Comparison of ENCODE assay signal across 19 cellular contexts in the genomic region with DNA sequence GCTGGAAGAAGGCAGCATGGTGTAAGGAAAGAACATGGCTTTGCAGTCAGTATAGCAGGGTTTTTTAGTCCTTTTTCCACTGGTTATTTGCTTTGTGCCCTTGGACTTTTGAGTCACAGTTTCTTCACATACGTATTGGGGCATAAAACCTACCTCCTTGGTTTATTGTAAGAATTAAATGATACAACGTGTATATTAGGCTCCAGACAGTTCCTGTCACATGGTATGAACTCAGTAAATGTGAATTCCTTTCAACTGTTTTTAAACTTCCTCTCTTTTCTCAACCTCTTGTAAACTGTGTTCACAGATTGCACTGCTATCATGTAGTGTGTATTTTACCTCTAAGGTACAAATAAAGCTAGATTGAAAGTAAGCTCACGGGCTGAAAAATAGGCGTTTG. TPM values are rescaled to one million over a fixed set of nuclear protein-coding genes. Genes with fewer than 3 reads are reported as not detected.
A peak's percentile ranks its signal among the peaks of the same experiment; 100 is the strongest.
DNase-seq lines count a peak whose midpoint lies in the region; ATAC-seq, FAIRE-seq and TF ChIP-seq lines count a peak whose summit lies in the region.
"Had no signal": no experiment of that assay in that cellular context is flagged by ENCODE, and none has a peak within 500 bp of the region (broad histone marks: within the 10 kb centered on the region; RNA-seq: fewer than 3 reads in every experiment).

No MANE protein-coding gene starts in this region.

- H3K27me3 Mint-ChIP-seq in naive B cell: peaks cover 0 to 16% (median 15%) of the 10 kb centered on the region in 3 donors

- H3K4me3 ChIP-seq in DOHH2 (ENCODE audit: low read length) (peak overlapping the region; percentile 3; the same call in 1 of the 2 replicates), choroid plexus epithelial cell (ENCODE audit: low read depth, low read length) (no peak overlapping the region), kidney (ENCODE audit: low read length in 2 of 2) (no peak overlapping the region)
- H3K4me3 ChIP-seq: ascending aorta, gastrocnemius medialis, ovary had no signal

- no peaks in the 10 kb centered on the region for H3F3A ChIP-seq in DOHH2 (ENCODE audit: control insufficient read depth, insufficient read depth)

- ATAC-seq in naive B cell (ENCODE audit: low read depth in 2 of 2) (peak; percentile 35 to 52), GM18498 (IDR thresholded peaks at IDR 0.05; ENCODE audit: unreplicated experiment) (no peak)
- ATAC-seq: activated CD8-positive, alpha-beta T cell treated with anti-CD3 and anti-CD28 coated beads, Interleukin-2, amount 10 ng/mL, durations not matched to agents 7 days and 5 days; gastrocnemius medialis had no signal

- H3K36me3 Mint-ChIP-seq in naive B cell: no peaks in the 10 kb centered on the region

- peaks cover 24 to 32% (median 26%) of the 10 kb centered on the region in 3 donors for H3K4me1 Mint-ChIP-seq in naive B cell

- peak overlapping the region in 5 of 8 donors; percentile 31 to 82 (median 68) for H3K4me3 Mint-ChIP-seq in naive B cell
- H3K4me3 Mint-ChIP-seq: activated CD8-positive, alpha-beta T cell treated with anti-CD3 and anti-CD28 coated beads, Interleukin-2, amount 10 ng/mL, durations not matched to agents 7 days and 5 days had no signal

- H3K4me1 ChIP-seq in DOHH2 (ENCODE audit: control insufficient read depth, low read length) (peaks cover 23% of the 10 kb centered on the region), kidney (ENCODE audit: control insufficient read depth in 1 of 2, insufficient read depth in 1 of 2, low read depth in 1 of 2, low read length in 2 of 2) (peaks cover 4 to 5% of the 10 kb centered on the region in 2 donors)

- H3K36me3 ChIP-seq in DOHH2 (ENCODE audit: control insufficient read depth, low read length) (no peaks in the 10 kb centered on the region), kidney (ENCODE audit: control insufficient read depth in 1 of 2, insufficient read depth in 2 of 2, low read length in 2 of 2) (no peaks in the 10 kb centered on the region)
- H3K36me3 ChIP-seq: gastrocnemius medialis, ovary had no signal

- no peaks in the 10 kb centered on the region for H3K9me3 Mint-ChIP-seq in naive B cell
- H3K9me3 Mint-ChIP-seq: activated T-helper 2 cell treated with anti-CD3 and anti-CD28 coated beads, Interferon-gamma antibody, Interleukin-2, Interleukin-4, amounts not matched to agents 10 μg/mL and 5 μg/mL and 100 μg/mL, durations not matched to agents 14 hours and 24 hours and 36 hours had no signal

- H3K4me2 ChIP-seq in DOHH2 (ENCODE audit: low read length): peak overlapping the region; percentile 32

- H3K9ac ChIP-seq in kidney (ENCODE audit: low read length in 2 of 2): no peak overlapping the region

- H3K9me2 ChIP-seq in DOHH2 (replicated peaks; ENCODE audit: control insufficient read depth, low read length): no peaks in the 10 kb centered on the region

- no peak overlapping the region for H3K27ac ChIP-seq in DOHH2 (ENCODE audit: low read depth, low read length)
- no peak overlapping the region for H3K27ac ChIP-seq in kidney (ENCODE audit: low read depth in 2 of 2, low read length in 2 of 2)
- H3K27ac ChIP-seq: ascending aorta, C4-2B, gastrocnemius medialis, ovary had no signal

- DNase-seq in M059J (ENCODE audit: low read depth) (peak; percentile 13), choroid plexus epithelial cell (ENCODE audit: low read depth) (peak; percentile 46), naive B cell (no peak), NCI-H2081 treated with DMSO at 0.1 percent for 48 hours (lab: John Stamatoyannopoulos, UW) (no peak), MV-4-11 (lab: John Stamatoyannopoulos, UW) (no peak), kidney (no peak)
- DNase-seq: activated CD8-positive, alpha-beta T cell treated with anti-CD3 and anti-CD28 coated beads, Interleukin-2, amount 10 ng/mL, durations not matched to agents 7 days and 5 days; DMS79; effector CD4-positive, alpha-beta T cell; gastrocnemius medialis; NCI-H187 treated with DMSO at 0.1 percent for 48 hours; NCI-H82; ovary; Right ventricle myocardium superior had no signal

- no peaks in the 10 kb centered on the region for H4K20me1 ChIP-seq in DOHH2 (ENCODE audit: control insufficient read depth, insufficient read depth, low read depth, low read length)

- H3K27me3 ChIP-seq in DOHH2 (ENCODE audit: control insufficient read depth, low read length): peaks cover 7% of the 10 kb centered on the region
- H3K27me3 ChIP-seq: ascending aorta, gastrocnemius medialis, ovary had no signal

- intact Hi-C loops in kidney (cut with DNase I): no loop called here

- H3K79me2 ChIP-seq in DOHH2 (ENCODE audit: control insufficient read depth, low read length): no peaks in the 10 kb centered on the region

- H3K27ac Mint-ChIP-seq in naive B cell: peak overlapping the region in 1 of 6 donors; percentile 15
- H3K27ac Mint-ChIP-seq: activated CD8-positive, alpha-beta T cell treated with anti-CD3 and anti-CD28 coated beads, Interleukin-2, amount 10 ng/mL, durations not matched to agents 7 days and 5 days; activated T-helper 2 cell treated with anti-CD3 and anti-CD28 coated beads, Interferon-gamma antibody, Interleukin-2, Interleukin-4, amounts not matched to agents 10 μg/mL and 5 μg/mL and 100 μg/mL, durations not matched to agents 14 hours and 24 hours and 36 hours had no signal

- no peak for FAIRE-seq in kidney (lab: Jason Lieb, UNC)

- no peaks in the 10 kb centered on the region for H3K9me3 ChIP-seq in DOHH2 (ENCODE audit: control insufficient read depth, insufficient read depth, low read length)
- no peaks in the 10 kb centered on the region for H3K9me3 ChIP-seq in kidney (ENCODE audit: control insufficient read depth in 1 of 2, low read length in 2 of 2)
- H3K9me3 ChIP-seq: ascending aorta, gastrocnemius medialis, ovary had no signal

- TF ChIP-seq CTCF in DOHH2 (IDR thresholded peaks at IDR 0.05; ENCODE audit: low read depth, low read length, poor library complexity, severe bottlenecking) (no peak), choroid plexus epithelial cell (conservative IDR thresholded peaks at IDR 0.05; ENCODE audit: low read depth, low read length) (no peak), kidney (IDR thresholded peaks at IDR 0.05; ENCODE audit: borderline replicate concordance, extremely low read depth, insufficient read depth) (no peak)

RNA-seq across cellular contexts. Expression of gene MSRB3, which starts 29.5 kb away (rescaled TPM):
- total RNA-seq in M059J (2014; rRNA removed; shearing (Covaris generic)): 16.8 and 26.0 TPM in 2 replicates
- polyA plus RNA-seq in naive B cell (ENCODE audit: low read depth in 6 of 6) (1 to 10 TPM in 1 of 6 donors, under 1 TPM in 4, not detected in 1; 0.23 to 1.2 (median 0.47) TPM), kidney (ENCODE audit: insufficient read depth, low read depth, low replicate concordance) (10.3 TPM)
- 35.9 TPM for total RNA-seq in kidney
- total RNA-seq: activated CD8-positive, alpha-beta T cell treated with anti-CD3 and anti-CD28 coated beads, Interleukin-2, amount 10 ng/mL, durations not matched to agents 7 days and 5 days had no signal

Comparison
In these comparisons a context has a peak if more than half of its experiments do, and no peak if none do; other contexts are left out.
1. DNase-seq: peak in M059J (single experiment) and choroid plexus epithelial cell (single experiment); none in naive B cell (single experiment), NCI-H2081 treated with DMSO at 0.1 percent for 48 hours (single experiment), MV-4-11 (single experiment) and kidney (single experiment).